In the genomic region with DNA sequence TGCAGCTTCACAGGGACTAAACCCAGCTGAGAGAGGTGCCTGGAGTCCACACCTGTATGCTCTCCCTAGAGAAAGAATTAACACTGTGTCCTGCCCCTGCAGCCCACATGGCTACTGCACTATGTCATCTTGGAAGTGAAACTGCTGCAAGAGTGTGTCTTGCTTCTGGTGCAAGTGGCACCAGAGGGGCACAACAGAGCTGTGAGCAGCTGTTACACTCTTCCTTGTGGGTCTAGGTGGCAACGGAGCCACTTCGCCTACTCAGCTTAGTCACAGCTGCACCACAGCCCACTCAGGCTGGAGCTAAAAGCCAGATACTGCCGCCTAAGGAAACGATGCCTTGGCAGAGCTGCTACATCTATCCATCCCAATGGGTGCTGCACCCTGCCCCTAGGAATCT, we compare ENCODE assay signal across 30 cellular contexts.
"Had no signal": no experiment of that assay in that cellular context is flagged by ENCODE, and none has a peak within 500 bp of the region (broad histone marks: within the 10 kb centered on the region; RNA-seq: fewer than 3 reads in every experiment).

No MANE protein-coding gene starts in this region.

- H3K27me3 Mint-ChIP-seq: activated naive CD8-positive, alpha-beta T cell treated with anti-CD3 and anti-CD28 coated beads for 36 hours; stimulated activated naive B cell treated with anti-CD40 and anti-IgM and Interleukin-4, amounts not matched to agents 10 μg/mL and 1 μg/mL and 100 μg/mL, for 72 hours had no signal

- DNase-seq: activated CD4-positive, alpha-beta T cell treated with anti-CD3 and anti-CD28 coated beads for 48 hours; activated CD4-positive, alpha-beta T cell treated with anti-CD3 and anti-CD28 coated beads, Interleukin-2, amount 50 U/mL, for 48 hours; activated CD8-positive, alpha-beta memory T cell treated with anti-CD3 and anti-CD28 coated beads for 24 hours; activated effector memory CD4-positive, alpha-beta T cell treated with anti-CD3 and anti-CD28 coated beads, Interleukin-2, amount 50 U/mL, for 16 hours; activated naive CD4-positive, alpha-beta T cell treated with anti-CD3 and anti-CD28 coated beads for 36 hours; activated naive CD8-positive, alpha-beta T cell treated with anti-CD3 and anti-CD28 coated beads for 36 hours; adrenal gland; aorta; body of pancreas; dermis blood vessel endothelial cell; effector CD8-positive, alpha-beta T cell; gastrocnemius medialis; glutamatergic neuron; islet precursor cell; left cardiac atrium; left ventricle myocardium superior; right lobe of liver; stimulated activated CD4-positive, alpha-beta T cell treated with anti-CD3 and anti-CD28 coated beads, Interleukin-1b, Interleukin-23, amount 100 ng/mL, for 48 hours; stimulated activated CD4-positive, alpha-beta T cell treated with anti-CD3 and anti-CD28 coated beads, Interleukin-4, amount 100 ng/mL, for 4 hours; stimulated activated CD8-positive, alpha-beta memory T cell treated with anti-CD3 and anti-CD28 coated beads, Interleukin-4, amount 100 ng/mL, for 48 hours; stimulated activated naive B cell treated with anti-CD40 and anti-IgM and Interleukin-4, amounts not matched to agents 10 μg/mL and 1 μg/mL and 100 μg/mL, for 72 hours; stomach; thyroid gland; upper lobe of left lung; WERI-Rb-1 had no signal

- ATAC-seq: activated CD4-positive, CD25-positive, alpha-beta regulatory T cell treated with anti-CD3 and anti-CD28 coated beads, Interleukin-2, amount 50 U/mL, for 24 hours; body of pancreas; gastrocnemius medialis; left cardiac atrium; left ventricle myocardium superior; right lobe of liver had no signal

- H3K27me3 ChIP-seq: adrenal gland, body of pancreas, gastrocnemius medialis, right lobe of liver, stomach, thyroid gland, upper lobe of left lung, vagina had no signal

- H3K9me3 ChIP-seq: gastrocnemius medialis, thyroid gland, vagina had no signal

- H3K36me3 ChIP-seq: adrenal gland, gastrocnemius medialis, right lobe of liver, stomach, thyroid gland, upper lobe of left lung, vagina, WERI-Rb-1 had no signal

- H3K4me1 Mint-ChIP-seq: activated naive CD8-positive, alpha-beta T cell treated with anti-CD3 and anti-CD28 coated beads for 36 hours; stimulated activated naive B cell treated with anti-CD40 and anti-IgM and Interleukin-4, amounts not matched to agents 10 μg/mL and 1 μg/mL and 100 μg/mL, for 72 hours had no signal

- H3K4me3 ChIP-seq: adrenal gland, body of pancreas, gastrocnemius medialis, right lobe of liver, smooth muscle cell, stomach, thyroid gland, upper lobe of left lung, vagina had no signal

- H3K27ac ChIP-seq: adrenal gland, body of pancreas, epithelial cell of prostate, gastrocnemius medialis, right lobe of liver, stomach, thyroid gland, upper lobe of left lung, vagina, WERI-Rb-1 had no signal

- H3K4me2 ChIP-seq: smooth muscle cell had no signal

- H3K27ac Mint-ChIP-seq: activated naive CD4-positive, alpha-beta T cell treated with anti-CD3 and anti-CD28 coated beads for 36 hours; activated naive CD8-positive, alpha-beta T cell treated with anti-CD3 and anti-CD28 coated beads for 36 hours; nephron; stimulated activated naive B cell treated with anti-CD40 and anti-IgM and Interleukin-4, amounts not matched to agents 10 μg/mL and 1 μg/mL and 100 μg/mL, for 72 hours had no signal

- H3K4me1 ChIP-seq: adrenal gland, body of pancreas, gastrocnemius medialis, right lobe of liver, stomach, thyroid gland, upper lobe of left lung, vagina had no signal

- H3K36me3 Mint-ChIP-seq: stimulated activated naive B cell treated with anti-CD40 and anti-IgM and Interleukin-4, amounts not matched to agents 10 μg/mL and 1 μg/mL and 100 μg/mL, for 72 hours had no signal

- H3K4me3 Mint-ChIP-seq: activated naive CD4-positive, alpha-beta T cell treated with anti-CD3 and anti-CD28 coated beads for 36 hours; activated naive CD8-positive, alpha-beta T cell treated with anti-CD3 and anti-CD28 coated beads for 36 hours; nephron; stimulated activated naive B cell treated with anti-CD40 and anti-IgM and Interleukin-4, amounts not matched to agents 10 μg/mL and 1 μg/mL and 100 μg/mL, for 72 hours had no signal
